Comparison of ENCODE assay signal across 8 cellular contexts in the genomic region with DNA sequence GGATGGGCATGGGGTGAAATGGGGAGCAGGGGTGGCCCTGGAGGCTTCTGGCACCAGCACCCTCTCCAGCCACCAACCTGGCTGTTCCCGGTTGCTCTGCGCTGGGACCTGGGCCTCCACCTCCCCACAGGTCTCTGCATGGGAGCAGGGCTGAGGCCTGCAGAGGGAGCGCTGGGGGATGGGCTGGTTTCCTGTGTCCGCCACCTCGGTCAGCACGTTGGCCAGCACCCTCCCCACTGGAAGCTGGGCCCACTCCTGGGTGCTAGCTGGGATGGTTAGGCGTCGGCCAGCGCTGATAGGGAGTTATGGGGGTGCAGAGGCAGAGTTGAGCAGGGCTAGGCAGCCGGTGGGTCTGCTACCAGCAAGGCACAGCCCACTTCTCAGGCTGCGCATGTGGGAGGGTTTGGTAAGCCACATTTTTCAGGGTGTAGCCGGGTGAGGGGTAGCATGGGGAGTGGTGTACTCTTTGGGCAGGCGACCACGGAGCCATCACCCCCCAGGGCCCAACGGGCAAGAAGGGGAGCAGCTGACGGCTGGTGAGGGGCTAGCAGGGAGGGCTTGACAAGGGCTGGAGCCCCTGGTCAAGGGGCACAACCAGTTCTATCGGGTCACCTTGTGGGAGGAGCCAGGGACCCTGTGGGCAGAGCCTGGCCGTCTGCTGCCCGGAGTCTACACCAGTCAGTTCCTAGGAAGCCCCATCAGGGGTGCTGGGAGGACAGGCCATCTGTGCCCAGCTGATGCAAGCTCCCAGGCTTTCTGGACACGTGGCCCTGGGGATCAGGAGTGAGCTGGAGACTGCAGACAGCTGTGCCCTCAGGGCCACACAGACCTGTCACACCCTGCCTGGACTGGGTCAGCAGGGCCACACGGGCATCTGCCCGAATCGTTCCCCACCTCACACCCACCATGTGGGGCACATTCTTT. TPM values are rescaled to one million over a fixed set of nuclear protein-coding genes. Genes with fewer than 3 reads are reported as not detected.
A peak's percentile ranks its signal among the peaks of the same experiment; 100 is the strongest.
DNase-seq lines count a peak whose midpoint lies in the region; ATAC-seq and TF ChIP-seq lines count a peak whose summit lies in the region.
"Not testable (repeated sequence)": the region's sequence is repeated elsewhere in the genome, so short reads cannot be mapped to it uniquely, and the experiment has no call there.

No MANE protein-coding gene starts in this region.

- not testable (repeated sequence) for H3K4me3 Mint-ChIP-seq in HFFc6; WTC11; glutamatergic neuron (ENCODE audit: unreplicated experiment)
- H3K4me3 Mint-ChIP-seq in neural crest cell: peak overlapping the region; percentile 44

- H3K27ac Mint-ChIP-seq in HFFc6, WTC11: not testable (repeated sequence)
- peak overlapping the region; percentile 72 for H3K27ac Mint-ChIP-seq in glutamatergic neuron (ENCODE audit: unreplicated experiment)
- H3K27ac Mint-ChIP-seq in neural crest cell (ENCODE audit: unreplicated experiment): peak overlapping the region; percentile 87

- TF ChIP-seq CTCF in HFFc6 (IDR thresholded peaks at IDR 0.05) (peak; percentile 26), glutamatergic neuron (IDR thresholded peaks at IDR 0.05; ENCODE audit: partially characterized antibody, unreplicated experiment) (peak; percentile 43)
- TF ChIP-seq CTCF in WTC11 (IDR thresholded peaks at IDR 0.05); neural crest cell (conservative IDR thresholded peaks at IDR 0.05); upper lobe of right lung (IDR thresholded peaks at IDR 0.05): not testable (repeated sequence)

- CTCF ChIA-PET in WTC11 (lab: Charles Lee): interaction anchor here (1.0 to 1.2 kb wide), 4 partner anchors 12 to 55 kb away, joined by 3 read pairs; partner anchors contain the start of gene DGCR6L

- DNase-seq in EH (ENCODE audit: low read depth) (peak; percentile 37), HFFc6 (peak; percentile 14), NCI-H524 treated with DMSO at 0.1 percent for 48 hours (lab: John Stamatoyannopoulos, UW) (peak; percentile 7), WTC11 (ENCODE audit: low spot score) (peak; percentile 36), left kidney (ENCODE audit: low read depth, low spot score) (peak; percentile 21)
- not testable (repeated sequence) for DNase-seq in glutamatergic neuron; neural crest cell (ENCODE audit: low read depth, low spot score); upper lobe of right lung

- H3K4me1 ChIP-seq in upper lobe of right lung: not testable (repeated sequence)

- not testable (repeated sequence) for H3K4me1 Mint-ChIP-seq in HFFc6 (ENCODE audit: low read depth)
- peaks cover 15% of the 10 kb centered on the region for H3K4me1 Mint-ChIP-seq in WTC11
- H3K4me1 Mint-ChIP-seq in glutamatergic neuron (ENCODE audit: low read depth, unreplicated experiment): peaks cover 22% of the 10 kb centered on the region
- H3K4me1 Mint-ChIP-seq in neural crest cell: peaks cover 18% of the 10 kb centered on the region

- H3K9me3 ChIP-seq in upper lobe of right lung: not testable (repeated sequence)

- POLR2A ChIA-PET in WTC11 (lab: Charles Lee): not testable (repeated sequence)

- not testable (repeated sequence) for H3K27ac ChIP-seq in upper lobe of right lung

- H3K36me3 ChIP-seq in upper lobe of right lung: not testable (repeated sequence)

- not testable (repeated sequence) for H3K36me3 Mint-ChIP-seq in HFFc6 (ENCODE audit: low read depth); WTC11; glutamatergic neuron (ENCODE audit: unreplicated experiment); neural crest cell (ENCODE audit: low read depth)

- not testable (repeated sequence) for ATAC-seq in WTC11
- ATAC-seq in upper lobe of right lung: peak; percentile 28

- H3K27me3 ChIP-seq in upper lobe of right lung: not testable (repeated sequence)

- H3K9me3 Mint-ChIP-seq in HFFc6; WTC11; glutamatergic neuron (ENCODE audit: unreplicated experiment); neural crest cell: not testable (repeated sequence)

- not testable (repeated sequence) for H3K27me3 Mint-ChIP-seq in HFFc6 (ENCODE audit: insufficient read depth); WTC11 (ENCODE audit: low read depth); neural crest cell (ENCODE audit: low read depth)
- H3K27me3 Mint-ChIP-seq in glutamatergic neuron (ENCODE audit: unreplicated experiment): peaks cover 12% of the 10 kb centered on the region

- intact Hi-C loops in upper lobe of right lung (cut with DNase I): not testable (repeated sequence)

- not testable (repeated sequence) for H3K4me3 ChIP-seq in upper lobe of right lung

TF ChIP-seq in WTC11, 78 proteins besides CTCF, POLR2A, EP300 and RAD21:
- TF ChIP-seq GABPB1 (CRISPR knock-in tag; IDR thresholded peaks at IDR 0.05) (peak; percentile 72), FOXP1 (CRISPR knock-in tag; IDR thresholded peaks at IDR 0.05; ENCODE audit: borderline replicate concordance) (0 out of 2 replicates have a peak, but pooled peaks have one; percentile 28)

RNA-seq across cellular contexts. Expression of gene RTN4R, which starts 2.3 kb away (rescaled TPM):
- total RNA-seq in HFFc6 (2021; fragmentation: NEBNext Ultra II Directional; extraction: Animal tissue kit (Norgen Biotek cat#: 25700)): under 1 TPM; 0.14 to 0.85 (median 0.35) TPM
- total RNA-seq in WTC11 (2021) (23.0 to 27.0 TPM (median 25.0 TPM) in 3 replicates), glutamatergic neuron (ENCODE audit: unreplicated experiment) (38.3 TPM), neural crest cell (17.9 and 19.0 TPM in 2 replicates), upper lobe of right lung (9.8 TPM)

RNA-seq across cellular contexts. Expression of gene DGCR6L, which starts 49.4 kb away (rescaled TPM):
- 10 to 100 TPM; 46.3 to 52.4 (median 48.4) TPM for total RNA-seq in HFFc6 (2021; fragmentation: NEBNext Ultra II Directional; extraction: Animal tissue kit (Norgen Biotek cat#: 25700))
- total RNA-seq in WTC11 (2021): 61.9 to 68.5 TPM (median 63.6 TPM) in 3 replicates
- total RNA-seq in glutamatergic neuron (ENCODE audit: unreplicated experiment): 24.1 TPM
- 52.1 and 58.7 TPM in 2 replicates for total RNA-seq in neural crest cell
- 35.8 TPM for total RNA-seq in upper lobe of right lung
